16 cellular contexts compared by ENCODE assay signal in the genomic region with DNA sequence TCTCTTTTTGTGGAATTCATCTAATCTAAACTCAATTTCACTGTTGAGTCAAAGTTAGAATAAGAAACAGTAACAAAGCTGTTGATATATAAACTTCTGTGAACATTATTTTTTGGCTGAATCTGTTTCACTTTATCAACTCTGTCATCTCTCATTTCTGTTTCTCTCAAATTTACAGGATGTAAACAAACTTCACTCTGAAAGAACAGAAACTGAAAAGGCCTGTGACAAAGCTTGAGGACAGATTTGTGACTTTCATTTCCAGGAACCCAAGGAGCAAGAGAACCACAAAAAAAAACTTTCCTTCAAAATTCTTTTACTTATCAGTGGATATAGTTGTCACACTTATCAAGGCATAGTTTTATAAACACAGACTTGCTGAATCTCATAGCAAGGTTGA.
DNase-seq lines count a peak whose midpoint lies in the region; ATAC-seq and TF ChIP-seq lines count a peak whose summit lies in the region.
"Had no signal": no experiment of that assay in that cellular context is flagged by ENCODE, and none has a peak within 500 bp of the region (broad histone marks: within the 10 kb centered on the region; RNA-seq: fewer than 3 reads in every experiment).

No MANE protein-coding gene starts in this region.

- H2BK5ac ChIP-seq in mesenchymal stem cell (ENCODE audit: low read depth, low read length, poor library complexity, severe bottlenecking): no peak overlapping the region

- in situ Hi-C loops in transverse colon (cut with MboI; ENCODE audit: low pct_ligation_motif_present in 1 of 4, low pct_unique_long_range_greater_than_20kb in 1 of 4, low sequenced_read_pairs in 3 of 4): no loop called here

- no peak overlapping the region for H3K23ac ChIP-seq in mesenchymal stem cell (ENCODE audit: low read length in 2 of 2)

- no peak overlapping the region for H2AK5ac ChIP-seq in mesenchymal stem cell (ENCODE audit: low read length, severe bottlenecking)

- H3K18ac ChIP-seq in mesenchymal stem cell (ENCODE audit: low read depth in 1 of 2, low read length in 2 of 2): no peak overlapping the region

- DNase-seq in mesenchymal stem cell (peak; percentile 18), transverse colon (no peak), upper lobe of left lung (no peak)
- DNase-seq: activated naive CD4-positive, alpha-beta T cell; body of pancreas; HFFc6; naive thymus-derived CD8-positive, alpha-beta T cell; NCI-H1417 treated with DMSO at 0.1 percent for 48 hours; posterior cingulate gyrus; small intestine; T-cell; thyroid gland had no signal

- intact Hi-C loops in transverse colon (cut with DNase I; ENCODE audit: low total_unique reads): no loop called here

- H3K9me3 ChIP-seq in mesenchymal stem cell (ENCODE audit: control insufficient read depth, low read length) (no peaks in the 10 kb centered on the region), transverse colon (no peaks in the 10 kb centered on the region), upper lobe of left lung (no peaks in the 10 kb centered on the region)
- H3K9me3 ChIP-seq: body of pancreas, thyroid gland had no signal

- H3K4me3 ChIP-seq in mesenchymal stem cell (ENCODE audit: insufficient read depth in 1 of 2, low read depth in 1 of 2, low read length in 2 of 2) (no peak overlapping the region), transverse colon (no peak overlapping the region), upper lobe of left lung (no peak overlapping the region)
- H3K4me3 ChIP-seq: body of pancreas, thyroid gland had no signal

- no peak overlapping the region for H3K14ac ChIP-seq in mesenchymal stem cell (ENCODE audit: low read length in 2 of 2)

- H3K79me1 ChIP-seq in mesenchymal stem cell (replicated peaks; ENCODE audit: low read length, poor library complexity, severe bottlenecking): no peaks in the 10 kb centered on the region

- H3K27ac ChIP-seq in mesenchymal stem cell (ENCODE audit: low read length, poor library complexity, severe bottlenecking) (no peak overlapping the region), transverse colon (no peak overlapping the region), upper lobe of left lung (peak overlapping the region in 1 of 4 donors; percentile 15)
- H3K27ac ChIP-seq: body of pancreas, thyroid gland had no signal

- H2BK15ac ChIP-seq in mesenchymal stem cell (ENCODE audit: low read depth, poor library complexity, severe bottlenecking): no peak overlapping the region

- no peak overlapping the region for H2BK12ac ChIP-seq in mesenchymal stem cell (ENCODE audit: low read length in 2 of 2)

- H3K4ac ChIP-seq in mesenchymal stem cell (ENCODE audit: low read depth in 1 of 2, low read length in 2 of 2): no peak overlapping the region

- no peak overlapping the region for H2BK120ac ChIP-seq in mesenchymal stem cell (ENCODE audit: low read depth, low read length)

- TF ChIP-seq CTCF in transverse colon (IDR thresholded peaks at IDR 0.05) (no peak), upper lobe of left lung (IDR thresholded peaks at IDR 0.05) (no peak)

- no peak overlapping the region for H3K4me2 ChIP-seq in mesenchymal stem cell (ENCODE audit: low read length, poor library complexity, severe bottlenecking)

- TF ChIP-seq EP300 in transverse colon (IDR thresholded peaks at IDR 0.05; ENCODE audit: low read depth): no peak
- TF ChIP-seq EP300 in upper lobe of left lung (IDR thresholded peaks at IDR 0.05): no peak

- H3K9ac ChIP-seq in mesenchymal stem cell (ENCODE audit: low read length): no peak overlapping the region

- no peaks in the 10 kb centered on the region for H3K4me1 ChIP-seq in mesenchymal stem cell (ENCODE audit: control insufficient read depth, insufficient read depth, low read depth, low read length)
- H3K4me1 ChIP-seq in transverse colon: no peaks in the 10 kb centered on the region
- no peaks in the 10 kb centered on the region for H3K4me1 ChIP-seq in upper lobe of left lung
- H3K4me1 ChIP-seq: thyroid gland had no signal

- ATAC-seq in GM18858 (IDR thresholded peaks at IDR 0.05; ENCODE audit: unreplicated experiment) (peak; percentile 52), GM21367 (IDR thresholded peaks at IDR 0.05; ENCODE audit: unreplicated experiment) (peak; percentile 64), HG03196 (IDR thresholded peaks at IDR 0.05; ENCODE audit: unreplicated experiment) (peak; percentile 57), GM21825 (IDR thresholded peaks at IDR 0.05; ENCODE audit: unreplicated experiment) (no peak), upper lobe of left lung (ENCODE audit: low FRiP score in 2 of 2) (no peak)
- ATAC-seq: body of pancreas; naive thymus-derived CD8-positive, alpha-beta T cell; T-cell had no signal

- no peak overlapping the region for H4K91ac ChIP-seq in mesenchymal stem cell (ENCODE audit: low read length)

- no peak overlapping the region for H2AFZ ChIP-seq in mesenchymal stem cell (ENCODE audit: low read depth, low read length)

- TF ChIP-seq POLR2A in transverse colon (IDR thresholded peaks at IDR 0.05): no peak
- no peak for TF ChIP-seq POLR2A in upper lobe of left lung (IDR thresholded peaks at IDR 0.05)

- H3K36me3 ChIP-seq in mesenchymal stem cell (ENCODE audit: control insufficient read depth in 1 of 2, insufficient read depth in 2 of 2, low read depth in 1 of 2, low read length in 2 of 2) (no peaks in the 10 kb centered on the region), transverse colon (no peaks in the 10 kb centered on the region), upper lobe of left lung (no peaks in the 10 kb centered on the region)
- H3K36me3 ChIP-seq: thyroid gland had no signal

- H3K27me3 ChIP-seq in mesenchymal stem cell (ENCODE audit: control insufficient read depth in 1 of 2, insufficient read depth in 1 of 2, low read length in 2 of 2) (no peaks in the 10 kb centered on the region), transverse colon (no peaks in the 10 kb centered on the region), upper lobe of left lung (no peaks in the 10 kb centered on the region)
- H3K27me3 ChIP-seq: body of pancreas, thyroid gland had no signal

- H4K8ac ChIP-seq in mesenchymal stem cell (ENCODE audit: low read length): no peak overlapping the region

Comparison
In these comparisons a context has a peak if more than half of its experiments do, and no peak if none do; other contexts are left out.
1. ATAC-seq: peak in GM18858 (single experiment), GM21367 (single experiment) and HG03196 (single experiment); none in GM21825 (single experiment) and upper lobe of left lung (0 of 2).